9 cellular contexts compared by ENCODE assay signal in genomic region chr11:65556470-65557279, GRCh38. TPM values are rescaled to one million over a fixed set of nuclear protein-coding genes. Genes with fewer than 3 reads are reported as not detected.
DNase-seq lines count a peak whose midpoint lies in the region; ATAC-seq and TF ChIP-seq lines count a peak whose summit lies in the region.
"Had no signal": no experiment of that assay in that cellular context is flagged by ENCODE, and none has a peak within 500 bp of the region (broad histone marks: within the 10 kb centered on the region; RNA-seq: fewer than 3 reads in every experiment).

No MANE protein-coding gene starts in this region.

- no peak for ATAC-seq in SK-N-SH treated with all-trans-retinoic acid at 6 μM for 48 hours
- ATAC-seq in HG02870 (IDR thresholded peaks at IDR 0.05; ENCODE audit: unreplicated experiment): no peak

- POLR2A ChIA-PET in SK-N-SH (lab: Yijun Ruan, JAX): no interaction called here

- CTCF ChIA-PET in SK-N-SH (lab: Yijun Ruan, JAX): interaction anchor here (1.0 to 3.5 kb wide), 9 partner anchors 12 to 82 kb away, joined by 3 to 53 read pairs (median 4); partner anchors contain the start of genes MAP3K11 and ZNRD2

- no peaks in the 10 kb centered on the region for H3K9me2 ChIP-seq in SK-N-SH

- peaks cover 5 to 18% of the 10 kb centered on the region in 2 experiments for H3K36me3 ChIP-seq in SK-N-SH (replicated peaks in 1 of 2; ENCODE audit: control insufficient read depth in 1 of 2, insufficient read depth in 2 of 2, low read length in 1 of 2)
- peaks cover 3% of the 10 kb centered on the region for H3K36me3 ChIP-seq in suprapubic skin

- no peaks in the 10 kb centered on the region for H3K27me3 ChIP-seq in SK-N-SH (ENCODE audit: insufficient read depth)
- H3K27me3 ChIP-seq in suprapubic skin: no peaks in the 10 kb centered on the region

- peaks cover 39% of the 10 kb centered on the region for H3F3A ChIP-seq in SK-N-SH (replicated peaks; ENCODE audit: insufficient read depth)

- peak overlapping the region; percentile 87 for H3K9ac ChIP-seq in SK-N-SH

- peak overlapping the region; percentile 93 for H3K4me2 ChIP-seq in SK-N-SH

- WGBS in SK-N-SH (ENCODE audit: low lambda C conversion rate): 80% methylated on average over 10 of the region's 12 CpGs
- WGBS in suprapubic skin: 70% methylated on average over 10 of the region's 12 CpGs

- TF ChIP-seq CTCF in SK-N-SH (IDR thresholded peaks at IDR 0.05) (no peak), suprapubic skin (IDR thresholded peaks at IDR 0.05) (no peak)

- no peaks in the 10 kb centered on the region for H3K9me3 ChIP-seq in SK-N-SH
- no peaks in the 10 kb centered on the region for H3K9me3 ChIP-seq in suprapubic skin

- H3K4me3 ChIP-seq in SK-N-SH (ENCODE audit: low read depth in 2 of 2, low read length in 1 of 2) (peak overlapping the region; percentile 65 to 85), suprapubic skin (peak overlapping the region; percentile 76)

- H2AFZ ChIP-seq in SK-N-SH (ENCODE audit: low read depth): no peak overlapping the region

- H3K27ac ChIP-seq in SK-N-SH (ENCODE audit: low read depth in 2 of 2, low read length in 1 of 2) (peak overlapping the region; percentile 97), angular gyrus (ENCODE audit: low read depth, low read length) (peak overlapping the region; percentile 90), suprapubic skin (peak overlapping the region; percentile 87)

- no peak for TF ChIP-seq POLR2A in suprapubic skin (IDR thresholded peaks at IDR 0.05)

- H3K79me2 ChIP-seq in SK-N-SH (ENCODE audit: insufficient read depth): peaks cover 50% of the 10 kb centered on the region

- DNase-seq in SK-N-SH (no peak), kidney tubule cell (ENCODE audit: low spot score) (peak; percentile 30), suprapubic skin (ENCODE audit: low spot score in 2 of 2) (no peak), DMS79 (lab: John Stamatoyannopoulos, UW) (no peak), H4 (ENCODE audit: low spot score) (no peak)
- DNase-seq: effector CD8-positive, alpha-beta T cell had no signal

- TF ChIP-seq EP300 in SK-N-SH (IDR thresholded peaks at IDR 0.05; ENCODE audit: borderline replicate concordance in 1 of 2, low read depth in 1 of 2, low read length in 1 of 2) (no peak), suprapubic skin (IDR thresholded peaks at IDR 0.05) (no peak)

- H4K20me1 ChIP-seq in SK-N-SH (ENCODE audit: insufficient read depth): peaks cover 17% of the 10 kb centered on the region

- no peak for TF ChIP-seq RAD21 in SK-N-SH (IDR thresholded peaks at IDR 0.05; ENCODE audit: low read length)

- H3K4me1 ChIP-seq in SK-N-SH (ENCODE audit: control insufficient read depth in 1 of 2, insufficient read depth in 2 of 2, low read depth in 1 of 2, low read length in 1 of 2): peaks cover 47 to 66% of the 10 kb centered on the region in 2 experiments
- peaks cover 87% of the 10 kb centered on the region for H3K4me1 ChIP-seq in suprapubic skin

TF ChIP-seq in SK-N-SH, 30 proteins besides CTCF, POLR2A, EP300 and RAD21:
- TF ChIP-seq EZH2phosphoT487 (IDR thresholded peaks at IDR 0.05; ENCODE audit: borderline replicate concordance, low read depth): no peak

TF ChIP-seq in SK-N-SH treated with all-trans-retinoic acid at 6 μM for 48 hours, 23 proteins besides CTCF, POLR2A, EP300 and RAD21:
- TF ChIP-seq CREB5 (CRISPR knock-in tag; IDR thresholded peaks at IDR 0.05; ENCODE audit: low read depth) (no peak), ZC3H10 (CRISPR knock-in tag; IDR thresholded peaks at IDR 0.05) (no peak), ISL1 (CRISPR knock-in tag; IDR thresholded peaks at IDR 0.05) (no peak), PPARA (CRISPR knock-in tag; IDR thresholded peaks at IDR 0.05; ENCODE audit: borderline replicate concordance) (no peak), ZFP30 (CRISPR knock-in tag; IDR thresholded peaks at IDR 0.05) (no peak), TCF4 (CRISPR knock-in tag; IDR thresholded peaks at IDR 0.05; ENCODE audit: borderline replicate concordance) (no peak), CSRNP3 (CRISPR knock-in tag; IDR thresholded peaks at IDR 0.05) (no peak), OSR1 (CRISPR knock-in tag; IDR thresholded peaks at IDR 0.05) (no peak), ZNF565 (CRISPR knock-in tag; conservative IDR thresholded peaks at IDR 0.05; ENCODE audit: low read depth) (no peak), CSDC2 (CRISPR knock-in tag; IDR thresholded peaks at IDR 0.05) (no peak), ARNTL (CRISPR knock-in tag; IDR thresholded peaks at IDR 0.05; ENCODE audit: borderline replicate concordance, low read depth) (no peak)

RNA-seq across cellular contexts. Expression of gene LTBP3, which starts 1.5 kb away (rescaled TPM):
- 92.1 and 167 TPM in 2 replicates for polyA plus RNA-seq in SK-N-SH (2012; rRNA removed)
- 62.4 and 112 TPM in 2 replicates for polyA plus RNA-seq in SK-N-SH (2012; cell fraction: cytosol; rRNA removed)
- polyA plus RNA-seq in SK-N-SH (2012; cell fraction: nucleus; rRNA removed): 691 and 1,438 TPM in 2 replicates
- total RNA-seq in suprapubic skin: 10 to 100 TPM; 65.1 to 86.7 (median 71.0) TPM
- 4.2 and 6.3 TPM in 2 replicates for total RNA-seq in H4 (2014; rRNA removed; shearing (Covaris generic))

RNA-seq across cellular contexts. Expression of gene ZNRD2, which starts 13.6 kb away (rescaled TPM):
- 62.5 and 78.1 TPM in 2 replicates for polyA plus RNA-seq in SK-N-SH (2012; rRNA removed)
- polyA plus RNA-seq in SK-N-SH (2012; cell fraction: cytosol; rRNA removed): 32.6 and 44.8 TPM in 2 replicates
- polyA plus RNA-seq in SK-N-SH (2012; cell fraction: nucleus; rRNA removed): 76.5 and 92.5 TPM in 2 replicates
- 10 to 100 TPM; 60.9 to 97.4 (median 77.9) TPM for total RNA-seq in suprapubic skin
- total RNA-seq in H4 (2014; rRNA removed; shearing (Covaris generic)): 73.8 and 80.1 TPM in 2 replicates

RNA-seq across cellular contexts. Expression of gene FAM89B, which starts 15.7 kb away (rescaled TPM):
- polyA plus RNA-seq in SK-N-SH (2012; rRNA removed): 61.3 and 65.3 TPM in 2 replicates
- 19.9 and 37.5 TPM in 2 replicates for polyA plus RNA-seq in SK-N-SH (2012; cell fraction: cytosol; rRNA removed)
- polyA plus RNA-seq in SK-N-SH (2012; cell fraction: nucleus; rRNA removed): 38.7 and 41.4 TPM in 2 replicates
- 100 to 1,000 TPM in 1 of 4 donors, 10 to 100 TPM in 3; 45.2 to 103 (median 72.0) TPM for total RNA-seq in suprapubic skin
- total RNA-seq in H4 (2014; rRNA removed; shearing (Covaris generic)): 27.5 and 43.1 TPM in 2 replicates

RNA-seq across cellular contexts. Expression of gene EHBP1L1, which starts 19.2 kb away (rescaled TPM):
- polyA plus RNA-seq in SK-N-SH (2012; rRNA removed): 35.1 and 48.7 TPM in 2 replicates
- 17.6 and 25.5 TPM in 2 replicates for polyA plus RNA-seq in SK-N-SH (2012; cell fraction: cytosol; rRNA removed)
- polyA plus RNA-seq in SK-N-SH (2012; cell fraction: nucleus; rRNA removed): 163 and 263 TPM in 2 replicates
- 100 to 1,000 TPM in 1 of 4 donors, 10 to 100 TPM in 3; 40.3 to 150 (median 56.2) TPM for total RNA-seq in suprapubic skin
- total RNA-seq in H4 (2014; rRNA removed; shearing (Covaris generic)): 27.9 and 40.0 TPM in 2 replicates

RNA-seq across cellular contexts. Expression of gene SCYL1, which starts 31.8 kb away (rescaled TPM):
- 76.7 and 79.9 TPM in 2 replicates for polyA plus RNA-seq in SK-N-SH (2012; rRNA removed)
- 26.2 and 41.7 TPM in 2 replicates for polyA plus RNA-seq in SK-N-SH (2012; cell fraction: cytosol; rRNA removed)
- 115 and 159 TPM in 2 replicates for polyA plus RNA-seq in SK-N-SH (2012; cell fraction: nucleus; rRNA removed)
- 10 to 100 TPM; 63.2 to 83.6 (median 78.4) TPM for total RNA-seq in suprapubic skin
- 34.5 and 38.6 TPM in 2 replicates for total RNA-seq in H4 (2014; rRNA removed; shearing (Covaris generic))
